Comparison of ENCODE assay signal across 1 cellular context in the genomic region with DNA sequence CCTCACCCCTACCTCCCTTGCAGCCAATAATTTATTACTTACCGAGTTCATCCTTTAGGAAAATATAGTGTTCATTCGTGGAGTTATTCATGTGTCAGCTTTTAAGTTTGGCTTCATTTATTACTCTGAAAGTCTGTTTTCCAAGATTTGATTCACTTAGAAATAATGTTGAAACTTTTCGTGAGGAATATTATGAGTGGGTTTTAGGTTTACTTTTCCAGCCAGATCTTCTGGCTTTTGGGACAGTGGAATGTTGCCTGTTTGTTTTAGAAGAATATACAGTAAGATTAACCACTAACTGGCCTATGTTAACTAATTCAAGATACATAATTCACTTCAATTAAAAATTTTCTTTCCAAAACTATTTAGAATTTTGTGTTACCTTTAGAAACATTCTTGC.
TF ChIP-seq lines count a peak whose summit lies in the region.

No MANE protein-coding gene starts in this region.

TF ChIP-seq in GM23338, 12 proteins besides CTCF, POLR2A, EP300 and RAD21:
- TF ChIP-seq ZNF114 (CRISPR knock-in tag; IDR thresholded peaks at IDR 0.05) (no peak), NANOG (IDR thresholded peaks at IDR 0.05; ENCODE audit: borderline replicate concordance) (no peak), JUNB (IDR thresholded peaks at IDR 0.05; ENCODE audit: unreplicated experiment) (no peak), EZH2phosphoT487 (IDR thresholded peaks at IDR 0.05; ENCODE audit: unreplicated experiment) (no peak), POLR2AphosphoS5 (IDR thresholded peaks at IDR 0.05; ENCODE audit: low read depth) (no peak), STAT1 (IDR thresholded peaks at IDR 0.05; ENCODE audit: unreplicated experiment) (no peak), CREB1 (CRISPR knock-in tag; IDR thresholded peaks at IDR 0.05; ENCODE audit: low read depth) (no peak), EZH2 (IDR thresholded peaks at IDR 0.05; ENCODE audit: low read depth, unreplicated experiment) (no peak)
- TF ChIP-seq, protein P1, sequence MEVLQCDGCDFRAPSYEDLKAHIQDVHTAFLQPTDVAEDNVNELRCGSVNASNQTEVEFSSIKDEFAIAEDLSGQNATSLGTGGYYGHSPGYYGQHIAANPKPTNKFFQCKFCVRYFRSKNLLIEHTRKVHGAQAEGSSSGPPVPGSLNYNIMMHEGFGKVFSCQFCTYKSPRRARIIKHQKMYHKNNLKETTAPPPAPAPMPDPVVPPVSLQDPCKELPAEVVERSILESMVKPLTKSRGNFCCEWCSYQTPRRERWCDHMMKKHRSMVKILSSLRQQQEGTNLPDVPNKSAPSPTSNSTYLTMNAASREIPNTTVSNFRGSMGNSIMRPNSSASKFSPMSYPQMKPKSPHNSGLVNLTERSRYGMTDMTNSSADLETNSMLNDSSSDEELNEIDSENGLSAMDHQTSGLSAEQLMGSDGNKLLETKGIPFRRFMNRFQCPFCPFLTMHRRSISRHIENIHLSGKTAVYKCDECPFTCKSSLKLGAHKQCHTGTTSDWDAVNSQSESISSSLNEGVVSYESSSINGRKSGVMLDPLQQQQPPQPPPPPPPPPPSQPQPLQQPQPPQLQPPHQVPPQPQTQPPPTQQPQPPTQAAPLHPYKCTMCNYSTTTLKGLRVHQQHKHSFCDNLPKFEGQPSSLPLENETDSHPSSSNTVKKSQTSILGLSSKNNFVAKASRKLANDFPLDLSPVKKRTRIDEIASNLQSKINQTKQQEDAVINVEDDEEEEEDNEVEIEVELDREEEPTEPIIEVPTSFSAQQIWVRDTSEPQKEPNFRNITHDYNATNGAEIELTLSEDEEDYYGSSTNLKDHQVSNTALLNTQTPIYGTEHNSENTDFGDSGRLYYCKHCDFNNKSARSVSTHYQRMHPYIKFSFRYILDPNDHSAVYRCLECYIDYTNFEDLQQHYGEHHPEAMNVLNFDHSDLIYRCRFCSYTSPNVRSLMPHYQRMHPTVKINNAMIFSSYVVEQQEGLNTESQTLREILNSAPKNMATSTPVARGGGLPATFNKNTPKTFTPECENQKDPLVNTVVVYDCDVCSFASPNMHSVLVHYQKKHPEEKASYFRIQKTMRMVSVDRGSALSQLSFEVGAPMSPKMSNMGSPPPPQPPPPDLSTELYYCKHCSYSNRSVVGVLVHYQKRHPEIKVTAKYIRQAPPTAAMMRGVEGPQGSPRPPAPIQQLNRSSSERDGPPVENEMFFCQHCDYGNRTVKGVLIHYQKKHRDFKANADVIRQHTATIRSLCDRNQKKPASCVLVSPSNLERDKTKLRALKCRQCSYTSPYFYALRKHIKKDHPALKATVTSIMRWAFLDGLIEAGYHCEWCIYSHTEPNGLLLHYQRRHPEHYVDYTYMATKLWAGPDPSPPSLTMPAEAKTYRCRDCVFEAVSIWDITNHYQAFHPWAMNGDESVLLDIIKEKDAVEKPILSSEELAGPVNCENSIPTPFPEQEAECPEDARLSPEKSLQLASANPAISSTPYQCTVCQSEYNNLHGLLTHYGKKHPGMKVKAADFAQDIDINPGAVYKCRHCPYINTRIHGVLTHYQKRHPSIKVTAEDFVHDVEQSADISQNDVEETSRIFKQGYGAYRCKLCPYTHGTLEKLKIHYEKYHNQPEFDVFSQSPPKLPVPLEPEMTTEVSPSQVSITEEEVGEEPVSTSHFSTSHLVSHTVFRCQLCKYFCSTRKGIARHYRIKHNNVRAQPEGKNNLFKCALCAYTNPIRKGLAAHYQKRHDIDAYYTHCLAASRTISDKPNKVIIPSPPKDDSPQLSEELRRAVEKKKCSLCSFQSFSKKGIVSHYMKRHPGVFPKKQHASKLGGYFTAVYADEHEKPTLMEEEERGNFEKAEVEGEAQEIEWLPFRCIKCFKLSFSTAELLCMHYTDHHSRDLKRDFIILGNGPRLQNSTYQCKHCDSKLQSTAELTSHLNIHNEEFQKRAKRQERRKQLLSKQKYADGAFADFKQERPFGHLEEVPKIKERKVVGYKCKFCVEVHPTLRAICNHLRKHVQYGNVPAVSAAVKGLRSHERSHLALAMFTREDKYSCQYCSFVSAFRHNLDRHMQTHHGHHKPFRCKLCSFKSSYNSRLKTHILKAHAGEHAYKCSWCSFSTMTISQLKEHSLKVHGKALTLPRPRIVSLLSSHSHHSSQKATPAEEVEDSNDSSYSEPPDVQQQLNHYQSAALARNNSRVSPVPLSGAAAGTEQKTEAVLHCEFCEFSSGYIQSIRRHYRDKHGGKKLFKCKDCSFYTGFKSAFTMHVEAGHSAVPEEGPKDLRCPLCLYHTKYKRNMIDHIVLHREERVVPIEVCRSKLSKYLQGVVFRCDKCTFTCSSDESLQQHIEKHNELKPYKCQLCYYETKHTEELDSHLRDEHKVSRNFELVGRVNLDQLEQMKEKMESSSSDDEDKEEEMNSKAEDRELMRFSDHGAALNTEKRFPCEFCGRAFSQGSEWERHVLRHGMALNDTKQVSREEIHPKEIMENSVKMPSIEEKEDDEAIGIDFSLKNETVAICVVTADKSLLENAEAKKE (CRISPR knock-in tag; IDR thresholded peaks at IDR 0.05), result no peak
- TF ChIP-seq, protein P2, sequence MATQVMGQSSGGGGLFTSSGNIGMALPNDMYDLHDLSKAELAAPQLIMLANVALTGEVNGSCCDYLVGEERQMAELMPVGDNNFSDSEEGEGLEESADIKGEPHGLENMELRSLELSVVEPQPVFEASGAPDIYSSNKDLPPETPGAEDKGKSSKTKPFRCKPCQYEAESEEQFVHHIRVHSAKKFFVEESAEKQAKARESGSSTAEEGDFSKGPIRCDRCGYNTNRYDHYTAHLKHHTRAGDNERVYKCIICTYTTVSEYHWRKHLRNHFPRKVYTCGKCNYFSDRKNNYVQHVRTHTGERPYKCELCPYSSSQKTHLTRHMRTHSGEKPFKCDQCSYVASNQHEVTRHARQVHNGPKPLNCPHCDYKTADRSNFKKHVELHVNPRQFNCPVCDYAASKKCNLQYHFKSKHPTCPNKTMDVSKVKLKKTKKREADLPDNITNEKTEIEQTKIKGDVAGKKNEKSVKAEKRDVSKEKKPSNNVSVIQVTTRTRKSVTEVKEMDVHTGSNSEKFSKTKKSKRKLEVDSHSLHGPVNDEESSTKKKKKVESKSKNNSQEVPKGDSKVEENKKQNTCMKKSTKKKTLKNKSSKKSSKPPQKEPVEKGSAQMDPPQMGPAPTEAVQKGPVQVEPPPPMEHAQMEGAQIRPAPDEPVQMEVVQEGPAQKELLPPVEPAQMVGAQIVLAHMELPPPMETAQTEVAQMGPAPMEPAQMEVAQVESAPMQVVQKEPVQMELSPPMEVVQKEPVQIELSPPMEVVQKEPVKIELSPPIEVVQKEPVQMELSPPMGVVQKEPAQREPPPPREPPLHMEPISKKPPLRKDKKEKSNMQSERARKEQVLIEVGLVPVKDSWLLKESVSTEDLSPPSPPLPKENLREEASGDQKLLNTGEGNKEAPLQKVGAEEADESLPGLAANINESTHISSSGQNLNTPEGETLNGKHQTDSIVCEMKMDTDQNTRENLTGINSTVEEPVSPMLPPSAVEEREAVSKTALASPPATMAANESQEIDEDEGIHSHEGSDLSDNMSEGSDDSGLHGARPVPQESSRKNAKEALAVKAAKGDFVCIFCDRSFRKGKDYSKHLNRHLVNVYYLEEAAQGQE (IDR thresholded peaks at IDR 0.05; ENCODE audit: unreplicated experiment), result no peak
